Comparison of ENCODE assay signal across 8 cellular contexts in the genomic region with DNA sequence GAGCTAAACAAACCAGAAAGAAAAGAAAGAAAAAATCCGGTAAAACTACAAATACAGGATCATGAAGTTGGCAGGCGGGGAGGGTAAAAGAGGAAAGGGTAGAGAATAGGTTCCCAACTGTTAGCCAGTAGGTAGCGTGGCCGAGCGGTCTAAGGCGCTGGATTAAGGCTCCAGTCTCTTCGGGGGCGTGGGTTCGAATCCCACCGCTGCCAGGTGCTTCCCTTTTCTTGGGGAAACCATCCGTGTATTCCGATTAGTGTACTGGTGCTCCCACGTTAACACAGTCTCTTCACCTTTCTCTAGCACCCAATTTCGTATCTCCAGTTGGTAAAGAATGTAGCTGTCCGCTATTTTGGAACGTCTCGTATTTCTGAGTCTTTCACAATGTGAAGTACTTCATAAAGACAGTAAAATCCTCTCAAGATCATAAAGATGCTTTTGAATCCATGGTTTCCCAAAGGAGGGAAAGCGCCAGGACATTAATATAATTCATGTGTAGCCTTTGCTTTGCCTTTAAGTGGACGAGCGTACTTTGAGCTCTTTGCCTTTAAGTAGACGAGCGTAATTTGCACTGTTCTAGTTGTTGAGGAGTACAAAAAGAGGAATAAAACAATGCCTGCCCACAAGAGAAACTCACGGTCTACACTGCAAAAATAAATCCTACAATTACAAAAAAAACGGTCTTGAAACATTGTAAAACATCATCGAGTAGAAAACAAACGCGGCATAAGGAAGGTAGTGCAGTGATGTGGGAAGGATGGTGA. TPM values are rescaled to one million over a fixed set of nuclear protein-coding genes. Genes with fewer than 3 reads are reported as not detected.
A peak's percentile ranks its signal among the peaks of the same experiment; 100 is the strongest.
DNase-seq lines count a peak whose midpoint lies in the region; ATAC-seq, FAIRE-seq and TF ChIP-seq lines count a peak whose summit lies in the region.

No MANE protein-coding gene starts in this region.

- no peaks in the 10 kb centered on the region for H3K36me3 ChIP-seq in psoas muscle (ENCODE audit: insufficient read depth in 1 of 2, low read depth in 1 of 2)

- H3K27me3 ChIP-seq in right cardiac atrium (ENCODE audit: control insufficient read depth, insufficient read depth) (no peaks in the 10 kb centered on the region), psoas muscle (ENCODE audit: insufficient read depth in 3 of 3, low read length in 2 of 3) (no peaks in the 10 kb centered on the region)

- WGBS in right cardiac atrium: 6% methylated on average over 27 of the region's 27 CpGs
- 4 to 5% (median 4%) methylated on average over 27 of the region's 27 CpGs for WGBS in psoas muscle, 3 donors

- intact Hi-C loops in right cardiac atrium (cut with DNase I) (loop anchor here (2.0 to 5.0 kb wide), 5 partner anchors 71 to 283 kb away; a partner anchor contains a TSS), psoas muscle (cut with DNase I) (loop anchor here in 1 of 2 donors (5.0 to 10.0 kb wide), 2 partner anchors 247 to 365 kb away; no protein-coding TSS in a partner anchor)

- TF ChIP-seq CTCF in psoas muscle (IDR thresholded peaks at IDR 0.05): no peak

- H3K9me3 ChIP-seq in right cardiac atrium (ENCODE audit: control insufficient read depth, low read length) (no peaks in the 10 kb centered on the region), psoas muscle (no peaks in the 10 kb centered on the region)

- H3K4me3 ChIP-seq in right cardiac atrium (ENCODE audit: low read length): peak overlapping the region; percentile 77
- peak overlapping the region; percentile 84 for H3K4me3 ChIP-seq in psoas muscle

- H3K27ac ChIP-seq in angular gyrus (ENCODE audit: low read depth, low read length): peak overlapping the region; percentile 56
- H3K27ac ChIP-seq in right cardiac atrium (ENCODE audit: low read length): no peak overlapping the region
- peak overlapping the region; percentile 79 for H3K27ac ChIP-seq in psoas muscle

- DNase-seq in NCI-H1417 treated with DMSO at 0.1 percent for 48 hours (lab: John Stamatoyannopoulos, UW) (peak; percentile 67), T-helper 1 cell (peak; percentile 31 to 70 (median 51)), right cardiac atrium (peak; percentile 75 to 92 (median 90)), psoas muscle (peak; percentile 73 to 82), urothelium cell line (ENCODE audit: low spot score) (peak; percentile 75)

- ATAC-seq in GM18517 (IDR thresholded peaks at IDR 0.05; ENCODE audit: unreplicated experiment): peak; percentile 26
- ATAC-seq in right cardiac atrium: peak; percentile 82 to 85
- ATAC-seq in psoas muscle: peak; percentile 75 to 79 (median 76)
- no peak for ATAC-seq in GM21576 (IDR thresholded peaks at IDR 0.05; ENCODE audit: unreplicated experiment)

- no peak for FAIRE-seq in urothelium cell line (lab: Jason Lieb, UNC)

- no peaks in the 10 kb centered on the region for H3K4me1 ChIP-seq in right cardiac atrium (ENCODE audit: control insufficient read depth, insufficient read depth, low read length)
- H3K4me1 ChIP-seq in psoas muscle: peaks cover 29% of the 10 kb centered on the region

RNA-seq across cellular contexts. Expression of a gene that starts 19.0 kb away (rescaled TPM):
- total RNA-seq in right cardiac atrium (not detected), psoas muscle (not detected)
- polyA plus RNA-seq in right cardiac atrium (not detected), psoas muscle (not detected)

RNA-seq across cellular contexts. Expression of a gene that starts 22.4 kb away (rescaled TPM):
- total RNA-seq in right cardiac atrium (not detected), psoas muscle (not detected)
- polyA plus RNA-seq in right cardiac atrium (not detected), psoas muscle (not detected)

RNA-seq across cellular contexts. Expression of a gene that starts 31.3 kb away (rescaled TPM):
- total RNA-seq in right cardiac atrium: not detected
- polyA plus RNA-seq in right cardiac atrium: not detected
- not detected for total RNA-seq in psoas muscle
- polyA plus RNA-seq in psoas muscle: not detected

RNA-seq across cellular contexts. Expression of a gene that starts 49.3 kb away (rescaled TPM):
- total RNA-seq in right cardiac atrium (not detected), psoas muscle (not detected)
- polyA plus RNA-seq in right cardiac atrium (not detected), psoas muscle (not detected)
